ENCODE assay signal across 34 cellular contexts in genomic region chr5:129747847-129748407, GRCh38. TPM values are rescaled to one million over a fixed set of nuclear protein-coding genes. Genes with fewer than 3 reads are reported as not detected.
DNase-seq lines count a peak whose midpoint lies in the region; ATAC-seq and TF ChIP-seq lines count a peak whose summit lies in the region.
"Had no signal": no experiment of that assay in that cellular context is flagged by ENCODE, and none has a peak within 500 bp of the region (broad histone marks: within the 10 kb centered on the region; RNA-seq: fewer than 3 reads in every experiment).

MINAR2 (plus strand) TSS chr5:129748094; CDS start chr5:129748191, 97 bp downstream.

- H3K4me3 ChIP-seq in neural progenitor cell = no peak within 1 kb of the TSS
- H3K4me3 ChIP-seq: cardiac muscle cell, left lung, prostate gland, thyroid gland had no signal

- H3K4ac ChIP-seq in H9 (ENCODE audit: low read depth, low read length) = no peak within 1 kb of the TSS

- no peaks in the 10 kb centered on the region for H3K9me3 ChIP-seq in H9 (ENCODE audit: control insufficient read depth, low read depth, low read length)
- no peaks in the 10 kb centered on the region for H3K9me3 ChIP-seq in neural progenitor cell (ENCODE audit: low read depth)
- H3K9me3 ChIP-seq: left lung, prostate gland, SK-N-SH, thyroid gland had no signal

- H2BK20ac ChIP-seq in H9 (ENCODE audit: low read depth, low read length, poor library complexity, severe bottlenecking) = no peak within 1 kb of the TSS

- no peak within 1 kb of the TSS for H4K8ac ChIP-seq in H9 (replicated peaks; ENCODE audit: insufficient read length, low read depth, low read length)

- no peak for DNase-seq in H9
- no peak for DNase-seq in neural progenitor cell (ENCODE audit: low spot score)
- DNase-seq in NK-92 (lab: John Stamatoyannopoulos, UW; ENCODE audit: unreplicated experiment) = no peak
- DNase-seq in cerebellum (ENCODE audit: low spot score) = no peak
- no peak for DNase-seq in GF-D8 (lab: John Stamatoyannopoulos, UW)
- DNase-seq: activated CD4-positive, alpha-beta T cell treated with anti-CD3 and anti-CD28 coated beads for 36 hours; activated CD8-positive, alpha-beta memory T cell treated with anti-CD3 and anti-CD28 coated beads for 24 hours; activated effector memory CD4-positive, alpha-beta T cell treated with Interleukin-2 at 50 U/mL for 16 hours; activated naive CD8-positive, alpha-beta T cell treated with anti-CD3 and anti-CD28 coated beads, Interleukin-2, amount 10 ng/mL, durations not matched to agents 7 days and 5 days; activated T-cell treated with anti-CD3 and anti-CD28 coated beads for 4 hours; AML-193; aorta; CD4-positive, alpha-beta T cell; DND-41; left lung; NCI-H1092 treated with DMSO at 0.1 percent for 48 hours; NCI-H1694 treated with DMSO at 0.1 percent for 48 hours; NCI-H2171; occipital lobe; SK-N-SH; stimulated activated CD4-positive, alpha-beta T cell treated with anti-CD3 and anti-CD28 coated beads, Interleukin-12 subunit alpha, Interleukin-12 subunit beta, amount 100 ng/mL, for 4 hours; stimulated activated CD4-positive, alpha-beta T cell treated with anti-CD3 and anti-CD28 coated beads, Interleukin-4, amount 100 ng/mL, for 1 hour; T-helper 17 cell; thyroid gland had no signal

- H3K56ac ChIP-seq in H9 (ENCODE audit: insufficient read length, low read depth, low read length) = no peak within 1 kb of the TSS

- H2AK5ac ChIP-seq in H9 (ENCODE audit: insufficient read length, low read length) = no peak within 1 kb of the TSS

- H3K9ac ChIP-seq in H9 (ENCODE audit: extremely low read depth, insufficient read length, low read length) (no peak within 1 kb of the TSS), neural progenitor cell (no peak within 1 kb of the TSS)
- H3K9ac ChIP-seq: SK-N-SH had no signal

- no peak within 1 kb of the TSS for H2BK5ac ChIP-seq in H9 (ENCODE audit: insufficient read length, low read length)

- H4K20me1 ChIP-seq in H9 (ENCODE audit: control insufficient read depth, insufficient read depth, insufficient read length) = no peaks in the 10 kb centered on the region
- no peaks in the 10 kb centered on the region for H4K20me1 ChIP-seq in neural progenitor cell (ENCODE audit: low read depth)

- no peaks in the 10 kb centered on the region for H3K79me2 ChIP-seq in H9 (ENCODE audit: insufficient read depth, low read length)
- H3K79me2 ChIP-seq in neural progenitor cell (ENCODE audit: low read depth) = no peaks in the 10 kb centered on the region

- peaks cover 16% of the 10 kb centered on the region for H3F3A ChIP-seq in neural progenitor cell (ENCODE audit: low read depth)

- H3K36me3 Mint-ChIP-seq in H9 (ENCODE audit: insufficient read depth in 1 of 3, low read depth in 3 of 3) (no peaks in the 10 kb centered on the region), brain (no peaks in the 10 kb centered on the region), neural progenitor cell (no peaks in the 10 kb centered on the region)
- H3K36me3 Mint-ChIP-seq: activated naive CD8-positive, alpha-beta T cell treated with anti-CD3 and anti-CD28 coated beads, Interleukin-2, amount 10 ng/mL, durations not matched to agents 7 days and 5 days; memory B cell had no signal

- H3K27ac ChIP-seq in H9 (ENCODE audit: insufficient read length, low read depth, low read length) (no peak within 1 kb of the TSS), neural progenitor cell (peak within 1 kb of the TSS; percentile 47)
- H3K27ac ChIP-seq: cardiac muscle cell, left lung, prostate gland, thyroid gland had no signal

- H2AFZ ChIP-seq in H9 (ENCODE audit: low read length) (no peak within 1 kb of the TSS), neural progenitor cell (replicated peaks) (peak within 1 kb of the TSS; percentile 73)

- H3K27ac Mint-ChIP-seq in H9 (peak within 1 kb of the TSS in 2 of 3 experiments; percentile 34 to 48; a peak in 2 of 7 replicates), brain (peak within 1 kb of the TSS in 3 of 5 experiments; percentile 29 to 84 (median 79)), neural progenitor cell (no peak within 1 kb of the TSS)
- H3K27ac Mint-ChIP-seq: activated CD4-positive, alpha-beta T cell treated with anti-CD3 and anti-CD28 coated beads for 36 hours; activated naive CD8-positive, alpha-beta T cell treated with anti-CD3 and anti-CD28 coated beads, Interleukin-2, amount 10 ng/mL, durations not matched to agents 7 days and 5 days; CD4-positive, alpha-beta T cell; memory B cell; T-helper 17 cell had no signal

- H3K4me3 Mint-ChIP-seq in H9 = no peak within 1 kb of the TSS
- H3K4me3 Mint-ChIP-seq in brain = no peak within 1 kb of the TSS
- H3K4me3 Mint-ChIP-seq in neural progenitor cell = no peak within 1 kb of the TSS
- H3K4me3 Mint-ChIP-seq: activated CD4-positive, alpha-beta T cell treated with anti-CD3 and anti-CD28 coated beads for 36 hours; activated naive CD8-positive, alpha-beta T cell treated with anti-CD3 and anti-CD28 coated beads, Interleukin-2, amount 10 ng/mL, durations not matched to agents 7 days and 5 days; CD4-positive, alpha-beta T cell; memory B cell; T-helper 17 cell had no signal

- no peak within 1 kb of the TSS for H3K18ac ChIP-seq in H9 (ENCODE audit: insufficient read length, low read depth, low read length)

- H3K4me1 ChIP-seq in H9 (ENCODE audit: insufficient read depth, low read length) = peaks cover 3% of the 10 kb centered on the region; the same call in 1 of the 2 replicates
- H3K4me1 ChIP-seq in neural progenitor cell = peaks cover 31% of the 10 kb centered on the region
- H3K4me1 ChIP-seq: left lung, prostate gland, thyroid gland had no signal

- no CpG with 5 or more reads among the region's 9 CpGs for WGBS in H9 (ENCODE audit: extremely low coverage, insufficient read length, low lambda C conversion rate)

- H4K91ac ChIP-seq in H9 (ENCODE audit: insufficient read length, low read depth, low read length) = no peak within 1 kb of the TSS

- H2BK15ac ChIP-seq in H9 (ENCODE audit: low read depth, low read length) = no peak within 1 kb of the TSS

- H2BK12ac ChIP-seq in H9 (ENCODE audit: insufficient read length, low read depth, low read length) = no peak within 1 kb of the TSS

- no peaks in the 10 kb centered on the region for H3K36me3 ChIP-seq in neural progenitor cell
- H3K36me3 ChIP-seq: cardiac muscle cell, left lung, prostate gland, thyroid gland had no signal

- H3T11ph ChIP-seq in H9 (ENCODE audit: low read length) = no peak within 1 kb of the TSS

- H3K4me2 ChIP-seq in H9 (ENCODE audit: insufficient read depth, insufficient read length, low read length) (no peak within 1 kb of the TSS), neural progenitor cell (peak within 1 kb of the TSS; percentile 30)
- H3K4me2 ChIP-seq: SK-N-SH had no signal

- H3K23ac ChIP-seq in H9 (ENCODE audit: insufficient read length, low read depth, low read length) = no peak within 1 kb of the TSS

- H4K5ac ChIP-seq in H9 (ENCODE audit: insufficient read length, low read depth, low read length) = no peak within 1 kb of the TSS

- no peak within 1 kb of the TSS for H3K14ac ChIP-seq in H9 (ENCODE audit: insufficient read depth, low read length)

- H3K23me2 ChIP-seq in H9 (ENCODE audit: insufficient read length, low read depth, low read length, poor library complexity, severe bottlenecking) = no peaks in the 10 kb centered on the region

- H3K9me3 Mint-ChIP-seq in H9 (no peaks in the 10 kb centered on the region), brain (peaks cover 0 to 2% (median 0%) of the 10 kb centered on the region in 5 experiments), neural progenitor cell (no peaks in the 10 kb centered on the region)
- H3K9me3 Mint-ChIP-seq: activated naive CD8-positive, alpha-beta T cell treated with anti-CD3 and anti-CD28 coated beads, Interleukin-2, amount 10 ng/mL, durations not matched to agents 7 days and 5 days; CD4-positive, alpha-beta T cell; memory B cell had no signal

- peak; percentile 63 for ATAC-seq in GM18867 (IDR thresholded peaks at IDR 0.05; ENCODE audit: unreplicated experiment)
- no peak for ATAC-seq in activated CD4-positive, CD25-positive, alpha-beta regulatory T cell treated with anti-CD3 and anti-CD28 coated beads, Interleukin-2, amount 50 U/mL, for 24 hours
- ATAC-seq: activated CD4-positive, alpha-beta T cell treated with anti-CD3 and anti-CD28 coated beads for 36 hours; esophagus mucosa; left lung; Right ventricle myocardium inferior; sciatic nerve; T-helper 17 cell had no signal

- H3K27me3 ChIP-seq in H9 (ENCODE audit: insufficient read depth, low read length) = no peaks in the 10 kb centered on the region
- no peaks in the 10 kb centered on the region for H3K27me3 ChIP-seq in neural progenitor cell
- H3K27me3 ChIP-seq: cardiac muscle cell, left lung, thyroid gland had no signal

- no peaks in the 10 kb centered on the region for H3K27me3 Mint-ChIP-seq in H9 (ENCODE audit: low read depth)
- no peaks in the 10 kb centered on the region for H3K27me3 Mint-ChIP-seq in brain
- no peaks in the 10 kb centered on the region for H3K27me3 Mint-ChIP-seq in neural progenitor cell (ENCODE audit: insufficient read depth, low read depth)
- H3K27me3 Mint-ChIP-seq: activated naive CD8-positive, alpha-beta T cell treated with anti-CD3 and anti-CD28 coated beads, Interleukin-2, amount 10 ng/mL, durations not matched to agents 7 days and 5 days; CD4-positive, alpha-beta T cell had no signal

- H3K4me1 Mint-ChIP-seq in H9 = peaks cover 12 to 13% of the 10 kb centered on the region in 2 experiments
- H3K4me1 Mint-ChIP-seq in brain = peaks cover 21% of the 10 kb centered on the region
- peaks cover 15% of the 10 kb centered on the region for H3K4me1 Mint-ChIP-seq in neural progenitor cell
- H3K4me1 Mint-ChIP-seq: activated CD4-positive, alpha-beta T cell treated with anti-CD3 and anti-CD28 coated beads for 36 hours; activated naive CD8-positive, alpha-beta T cell treated with anti-CD3 and anti-CD28 coated beads, Interleukin-2, amount 10 ng/mL, durations not matched to agents 7 days and 5 days; memory B cell; T-helper 17 cell had no signal

- H2BK120ac ChIP-seq in H9 (ENCODE audit: low read depth, low read length, poor library complexity, severe bottlenecking) = no peak within 1 kb of the TSS

- H3K79me1 ChIP-seq in H9 (ENCODE audit: insufficient read depth, low read depth, low read length, poor library complexity, severe bottlenecking) = no peaks in the 10 kb centered on the region

- TF ChIP-seq CTCF in H9 (conservative IDR thresholded peaks at IDR 0.05) (no peak), brain (conservative IDR thresholded peaks at IDR 0.05) (no peak), neural progenitor cell (IDR thresholded peaks at IDR 0.05) (no peak)

RNA-seq across cellular contexts. Expression of gene MINAR2, which starts in this region (rescaled TPM):
- total RNA-seq in H9 (2021) (0.09 TPM in 1 of 2 replicates, not detected in the other), neural progenitor cell (ENCODE audit: low replicate concordance) (not detected in 2 replicates), cerebellum (0.09 TPM)
- not detected for polyA plus RNA-seq in brain (ENCODE audit: insufficient read depth, low read depth, low replicate concordance)
- total RNA-seq: A673; activated CD4-positive, alpha-beta T cell treated with anti-CD3 and anti-CD28 coated beads for 36 hours; activated naive CD8-positive, alpha-beta T cell treated with anti-CD3 and anti-CD28 coated beads, Interleukin-2, amount 10 ng/mL, durations not matched to agents 7 days and 5 days; aorta; cardiac muscle cell; CD4-positive, alpha-beta T cell; esophagus mucosa; left lung; occipital lobe; prostate gland; Right ventricle myocardium inferior; sciatic nerve; T-helper 17 cell; thyroid gland had no signal
- polyA plus RNA-seq: aorta, cardiac muscle cell, SK-N-SH had no signal
